Comparison of ENCODE assay signal across 20 cellular contexts in genomic region chr13:93298741-93299140, GRCh38.
"Had no signal": no experiment of that assay in that cellular context is flagged by ENCODE, and none has a peak within 500 bp of the region (broad histone marks: within the 10 kb centered on the region; RNA-seq: fewer than 3 reads in every experiment).

No MANE protein-coding gene starts in this region.

- H3K4me3 ChIP-seq: heart left ventricle, left lung, psoas muscle, right lobe of liver, suprapubic skin, upper lobe of left lung had no signal

- ATAC-seq: heart left ventricle; left lung; psoas muscle; right lobe of liver; stimulated activated naive CD8-positive, alpha-beta T cell treated with anti-CD3 and anti-CD28 coated beads, Interleukin-15, Interleukin-2, amounts not matched to agents 100 U/mL and 50 U/mL, for 24 hours; T-helper 17 cell had no signal

- H3K4me1 ChIP-seq: heart left ventricle, left lung, psoas muscle, right lobe of liver, suprapubic skin, upper lobe of left lung had no signal

- H3K9me3 Mint-ChIP-seq: activated naive CD4-positive, alpha-beta T cell treated with anti-CD3 and anti-CD28 coated beads, Interleukin-2, amount 50 U/mL, for 24 hours; endodermal cell had no signal

- H3K27me3 ChIP-seq: heart left ventricle, left lung, right lobe of liver, suprapubic skin, upper lobe of left lung had no signal

- H3K4me1 Mint-ChIP-seq: activated naive CD4-positive, alpha-beta T cell treated with anti-CD3 and anti-CD28 coated beads, Interleukin-2, amount 50 U/mL, for 24 hours; T-helper 17 cell had no signal

- H3K27me3 Mint-ChIP-seq: activated naive CD4-positive, alpha-beta T cell treated with anti-CD3 and anti-CD28 coated beads, Interleukin-2, amount 50 U/mL, for 24 hours; T-helper 17 cell had no signal

- H3K9me3 ChIP-seq: left lung, psoas muscle, right lobe of liver, suprapubic skin, upper lobe of left lung had no signal

- H3K27ac Mint-ChIP-seq: activated naive CD4-positive, alpha-beta T cell treated with anti-CD3 and anti-CD28 coated beads, Interleukin-2, amount 50 U/mL, for 24 hours; endodermal cell; T-helper 17 cell had no signal

- H3K27ac ChIP-seq: heart left ventricle, left lung, psoas muscle, right lobe of liver, suprapubic skin, upper lobe of left lung had no signal

- H3K36me3 Mint-ChIP-seq: activated naive CD4-positive, alpha-beta T cell treated with anti-CD3 and anti-CD28 coated beads, Interleukin-2, amount 50 U/mL, for 24 hours had no signal

- DNase-seq: activated CD4-positive, alpha-beta T cell treated with anti-CD3 and anti-CD28 coated beads, Interleukin-2, amount 50 U/mL, for 1 hour; activated CD4-positive, CD25-positive, alpha-beta regulatory T cell; activated T-cell treated with anti-CD3 and anti-CD28 coated beads for 4 hours; amniotic stem cell; endodermal cell; erythroblast; foreskin melanocyte; heart left ventricle; islet precursor cell; left lung; mesendoderm; psoas muscle; right lobe of liver; stimulated activated CD4-positive, alpha-beta T cell treated with anti-CD3 and anti-CD28 coated beads, Interleukin-12 subunit alpha, Interleukin-12 subunit beta, amount 100 ng/mL, for 4 hours; stimulated activated CD4-positive, alpha-beta T cell treated with anti-CD3 and anti-CD28 coated beads, Interleukin-2, amount 100 ng/mL, for 48 hours; stimulated activated naive CD8-positive, alpha-beta T cell treated with anti-CD3 and anti-CD28 coated beads, Interleukin-15, Interleukin-2, amounts not matched to agents 100 U/mL and 50 U/mL, for 24 hours; T-helper 17 cell; upper lobe of left lung had no signal

- H3K36me3 ChIP-seq: heart left ventricle, left lung, right lobe of liver, suprapubic skin, upper lobe of left lung had no signal

- H3K4me3 Mint-ChIP-seq: activated naive CD4-positive, alpha-beta T cell treated with anti-CD3 and anti-CD28 coated beads, Interleukin-2, amount 50 U/mL, for 24 hours; endodermal cell; T-helper 17 cell had no signal
